8 cellular contexts compared by ENCODE assay signal in the genomic region with DNA sequence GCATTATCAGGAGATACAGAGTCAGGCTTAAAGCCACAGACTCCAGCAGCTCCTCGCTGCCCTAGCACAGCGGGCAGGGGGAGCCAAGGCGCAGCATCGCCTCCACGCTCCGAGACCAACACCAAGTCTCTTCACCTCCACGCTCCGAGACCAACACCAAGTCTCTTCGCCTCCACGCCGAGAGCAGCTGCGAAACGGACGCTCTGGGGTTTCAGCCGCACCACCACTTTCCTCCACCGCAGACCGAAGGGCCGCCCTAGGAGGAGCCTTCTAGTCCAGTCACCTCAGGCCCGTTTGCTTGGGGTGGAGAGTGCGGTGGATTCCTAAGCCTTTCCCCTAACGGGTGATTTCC. TPM values are rescaled to one million over a fixed set of nuclear protein-coding genes. Genes with fewer than 3 reads are reported as not detected.
DNase-seq lines count a peak whose midpoint lies in the region; ATAC-seq and TF ChIP-seq lines count a peak whose summit lies in the region.

No MANE protein-coding gene starts in this region.

- peak overlapping the region; percentile 85 for H3K4me2 ChIP-seq in DOHH2 (ENCODE audit: low read length)

- H3K27ac Mint-ChIP-seq in T-helper 17 cell = peak overlapping the region; percentile 79

- DNase-seq in GM20000 (ENCODE audit: low spot score) (peak; percentile 63), HT1080 (ENCODE audit: low read depth) (peak; percentile 49), T-helper 17 cell (no peak), caudate nucleus (lab: John Stamatoyannopoulos, UW) (peak in 57 of 61 donors; percentile 7 to 80 (median 54)), iris pigment epithelial cell (ENCODE audit: low read depth) (peak; percentile 76), smooth muscle cell of the brain vasculature (ENCODE audit: low read depth, low spot score) (peak; percentile 17), HUDEP-2 (lab: John Stamatoyannopoulos, UW; ENCODE audit: unreplicated experiment in 76 of 76) (no peak)

- H3K27me3 ChIP-seq in DOHH2 (ENCODE audit: control insufficient read depth, low read length) = peaks cover 10% of the 10 kb centered on the region

- H3K27me3 Mint-ChIP-seq in T-helper 17 cell = peaks cover 9% of the 10 kb centered on the region

- no peaks in the 10 kb centered on the region for H3K9me2 ChIP-seq in DOHH2 (replicated peaks; ENCODE audit: control insufficient read depth, low read length)

- H3K36me3 ChIP-seq in DOHH2 (ENCODE audit: control insufficient read depth, low read length) = no peaks in the 10 kb centered on the region

- H3K36me3 Mint-ChIP-seq in T-helper 17 cell (ENCODE audit: low read depth) = no peaks in the 10 kb centered on the region

- peak; percentile 46 for ATAC-seq in T-helper 17 cell

- peaks cover 39% of the 10 kb centered on the region for H3K79me2 ChIP-seq in DOHH2 (ENCODE audit: control insufficient read depth, low read length)

- H4K20me1 ChIP-seq in DOHH2 (ENCODE audit: control insufficient read depth, insufficient read depth, low read depth, low read length) = no peaks in the 10 kb centered on the region

- peaks cover 47% of the 10 kb centered on the region for H3K4me1 ChIP-seq in DOHH2 (ENCODE audit: control insufficient read depth, low read length)

- H3K27ac ChIP-seq in DOHH2 (ENCODE audit: low read depth, low read length) (peak overlapping the region; percentile 32), caudate nucleus (ENCODE audit: low read depth, low read length) (peak overlapping the region; percentile 86)

- no peaks in the 10 kb centered on the region for H3K9me3 ChIP-seq in DOHH2 (ENCODE audit: control insufficient read depth, insufficient read depth, low read length)
- no peaks in the 10 kb centered on the region for H3K9me3 ChIP-seq in T-helper 17 cell (ENCODE audit: control insufficient read depth, low read length, poor library complexity, severe bottlenecking)

- TF ChIP-seq CTCF in DOHH2 (IDR thresholded peaks at IDR 0.05; ENCODE audit: low read depth, low read length, poor library complexity, severe bottlenecking) = peak; percentile 27
- TF ChIP-seq CTCF in GM20000 (IDR thresholded peaks at IDR 0.05; ENCODE audit: extremely low read depth, missing control alignments) = no peak

- peak overlapping the region; percentile 92 for H3K4me3 Mint-ChIP-seq in T-helper 17 cell

- peaks cover 12% of the 10 kb centered on the region for H3F3A ChIP-seq in DOHH2 (ENCODE audit: control insufficient read depth, insufficient read depth)

- H3K4me3 ChIP-seq in DOHH2 (ENCODE audit: low read length) = peak overlapping the region; percentile 90

- peaks cover 13% of the 10 kb centered on the region for H3K4me1 Mint-ChIP-seq in T-helper 17 cell

RNA-seq across cellular contexts. Expression of gene DMXL2, which starts 0.7 kb away (rescaled TPM):
- total RNA-seq in HT1080 (2014; rRNA removed; shearing (Covaris generic)) = 9.6 and 10.7 TPM in 2 replicates
- 5.1 and 6.8 TPM in 2 replicates for polyA plus RNA-seq in HT1080 (2015; cell fraction: cytosol; rRNA removed)
- 97.8 and 108 TPM in 2 replicates for polyA plus RNA-seq in HT1080 (2015; cell fraction: nucleus; rRNA removed)
- total RNA-seq in T-helper 17 cell = 1 to 10 TPM; 5.5 to 7.5 TPM

RNA-seq across cellular contexts. Expression of gene SCG3, which starts 59.4 kb away (rescaled TPM):
- total RNA-seq in HT1080 (2014; rRNA removed; shearing (Covaris generic)) = not detected in 2 replicates
- polyA plus RNA-seq in HT1080 (2015; cell fraction: cytosol; rRNA removed) = not detected in 2 replicates
- polyA plus RNA-seq in HT1080 (2015; cell fraction: nucleus; rRNA removed) = not detected in 2 replicates
- total RNA-seq in T-helper 17 cell = not detected

Comparison
In these comparisons a context has a peak if more than half of its experiments do, and no peak if none do; other contexts are left out.
1. DNase-seq: peak in GM20000 (single experiment), HT1080 (single experiment), caudate nucleus (57 of 61), iris pigment epithelial cell (single experiment) and smooth muscle cell of the brain vasculature (single experiment); none in T-helper 17 cell (0 of 3) and HUDEP-2 (0 of 76).